In genomic region chr7:72879079-72879736, GRCh38 we compare ENCODE assay signal across 8 cellular contexts. TPM values are rescaled to one million over a fixed set of nuclear protein-coding genes. Genes with fewer than 3 reads are reported as not detected.
DNase-seq lines count a peak whose midpoint lies in the region; ATAC-seq, FAIRE-seq and TF ChIP-seq lines count a peak whose summit lies in the region.
"Not testable (repeated sequence)": the region's sequence is repeated elsewhere in the genome, so short reads cannot be mapped to it uniquely, and the experiment has no call there.

No MANE protein-coding gene starts in this region.

- DNase-seq in Ammon's horn (ENCODE audit: low spot score) (peak; percentile 85), NCI-H510A (lab: John Stamatoyannopoulos, UW) (peak; percentile 27), cerebellum (ENCODE audit: low spot score) (peak; percentile 78), kidney (peak; percentile 95)
- DNase-seq in activated CD4-positive, alpha-beta T cell treated with anti-CD3 and anti-CD28 coated beads for 1 hour, result peak; percentile 60
- peak; percentile 65 for DNase-seq in stimulated activated CD4-positive, alpha-beta T cell treated with anti-CD3 and anti-CD28 coated beads, Interleukin-12 subunit alpha, Interleukin-12 subunit beta, amount 100 ng/mL, for 4 hours

- not testable (repeated sequence) for H3K9me3 ChIP-seq in kidney (ENCODE audit: control insufficient read depth in 1 of 2, low read length in 2 of 2)

- intact Hi-C loops in kidney (cut with DNase I), result not testable (repeated sequence)

- ATAC-seq in GM19035 (IDR thresholded peaks at IDR 0.05; ENCODE audit: unreplicated experiment) (peak; percentile 99), HG03342 (IDR thresholded peaks at IDR 0.05; ENCODE audit: unreplicated experiment) (peak; percentile 100)

- H3K4me1 ChIP-seq in kidney (ENCODE audit: control insufficient read depth in 1 of 2, insufficient read depth in 1 of 2, low read depth in 1 of 2, low read length in 2 of 2), result not testable (repeated sequence)

- not testable (repeated sequence) for FAIRE-seq in kidney (lab: Jason Lieb, UNC)

- H3K36me3 ChIP-seq in kidney (ENCODE audit: control insufficient read depth in 1 of 2, insufficient read depth in 2 of 2, low read length in 2 of 2), result not testable (repeated sequence)

- not testable (repeated sequence) for H3K9ac ChIP-seq in kidney (ENCODE audit: low read length in 2 of 2)

- TF ChIP-seq CTCF in kidney (IDR thresholded peaks at IDR 0.05; ENCODE audit: borderline replicate concordance, extremely low read depth, insufficient read depth), result peak; percentile 3

- H3K27ac ChIP-seq in kidney (ENCODE audit: low read depth in 2 of 2, low read length in 2 of 2), result peak overlapping the region; percentile 76 to 88

- peak overlapping the region; percentile 76 to 83 for H3K4me3 ChIP-seq in kidney (ENCODE audit: low read length in 2 of 2)

RNA-seq across cellular contexts. Expression of gene POM121, which starts 45.7 kb away (rescaled TPM):
- 9.3 TPM for total RNA-seq in cerebellum
- total RNA-seq in kidney, result 31.4 TPM
- polyA plus RNA-seq in kidney (ENCODE audit: insufficient read depth, low read depth, low replicate concordance), result 9.6 TPM

RNA-seq across cellular contexts. Expression of gene TYW1B, which starts 51.2 kb away (rescaled TPM):
- total RNA-seq in cerebellum (3.9 TPM), kidney (2.9 TPM)
- 3.2 TPM for polyA plus RNA-seq in kidney (ENCODE audit: insufficient read depth, low read depth, low replicate concordance)

Comparison
In these comparisons a context has a peak if more than half of its experiments do, and no peak if none do; other contexts are left out.
1. Peak in every context shown above with its lines: DNase-seq, ATAC-seq, H3K4me3 ChIP-seq and H3K27ac ChIP-seq.
2. DNase-seq: peak in every context shown above with its lines; median percentile 95 in kidney; 85 in Ammon's horn; 78 in cerebellum; 65 in stimulated activated CD4-positive, alpha-beta T cell treated with anti-CD3 and anti-CD28 coated beads, Interleukin-12 subunit alpha, Interleukin-12 subunit beta, amount 100 ng/mL, for 4 hours; 60 in activated CD4-positive, alpha-beta T cell treated with anti-CD3 and anti-CD28 coated beads for 1 hour; 27 in NCI-H510A.